Comparison of ENCODE assay signal across 8 cellular contexts in the genomic region with DNA sequence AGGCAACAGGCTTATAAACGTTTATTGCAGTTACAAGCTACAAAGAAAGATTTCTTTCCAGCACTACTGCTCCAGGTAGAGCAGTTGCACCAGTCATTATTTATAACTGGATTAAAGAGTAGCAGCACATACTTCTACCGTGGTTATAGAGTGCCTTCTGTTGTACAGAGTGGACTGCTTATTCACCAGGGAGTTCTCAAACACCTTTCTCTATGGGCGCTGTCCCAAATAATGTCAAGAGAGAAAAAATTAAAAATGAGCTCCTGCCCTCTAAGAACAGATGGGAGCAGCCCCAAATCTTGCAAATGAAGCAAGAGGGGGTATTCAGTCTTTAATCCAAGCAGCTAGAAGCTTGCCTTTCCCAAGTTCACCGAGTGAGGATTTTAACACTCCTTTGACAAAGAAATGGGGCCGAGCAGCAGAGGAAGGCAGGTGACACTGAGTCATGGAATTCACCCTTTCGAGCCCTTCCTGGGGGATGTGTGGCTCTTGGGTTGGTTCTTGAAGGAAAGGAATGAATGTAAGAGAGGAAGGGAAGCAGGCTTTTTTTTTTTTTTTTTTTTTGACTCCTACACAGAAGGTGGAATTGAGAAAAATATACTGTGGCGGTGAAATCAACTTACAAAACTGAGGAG.
DNase-seq lines count a peak whose midpoint lies in the region; ATAC-seq and TF ChIP-seq lines count a peak whose summit lies in the region.

No MANE protein-coding gene starts in this region.

- peak; percentile 21 for ATAC-seq in activated CD8-positive, alpha-beta memory T cell treated with anti-CD3 and anti-CD28 coated beads, Interleukin-2, amount 10 ng/mL, durations not matched to agents 7 days and 5 days
- ATAC-seq in HG02623 (IDR thresholded peaks at IDR 0.05; ENCODE audit: unreplicated experiment) (no peak), GM18505 (IDR thresholded peaks at IDR 0.05; ENCODE audit: unreplicated experiment) (no peak)

- no peak for TF ChIP-seq POLR2A in GM18505 (IDR thresholded peaks at IDR 0.05; ENCODE audit: borderline replicate concordance, extremely low read depth, insufficient read depth, insufficient read length)

- peak overlapping the region; percentile 28 for H3K4me3 ChIP-seq in Jurkat, Clone E6-1 (ENCODE audit: low read length)
- no peak overlapping the region for H3K4me3 ChIP-seq in epithelial cell of esophagus (ENCODE audit: low read length)
- H3K4me3 ChIP-seq in thymus (ENCODE audit: low read length): no peak overlapping the region

- CTCF ChIA-PET in activated CD8-positive, alpha-beta memory T cell treated with anti-CD3 and anti-CD28 coated beads, Interleukin-2, amount 10 ng/mL, durations not matched to agents 7 days and 5 days (lab: Charles Lee): no interaction called here

- H3K4me1 Mint-ChIP-seq in activated CD8-positive, alpha-beta memory T cell treated with anti-CD3 and anti-CD28 coated beads, Interleukin-2, amount 10 ng/mL, durations not matched to agents 7 days and 5 days: peaks cover 75% of the 10 kb centered on the region

- H3K36me3 ChIP-seq in thymus (ENCODE audit: control insufficient read depth, insufficient read depth): peaks cover 6% of the 10 kb centered on the region

- H3K27me3 Mint-ChIP-seq in activated CD8-positive, alpha-beta memory T cell treated with anti-CD3 and anti-CD28 coated beads, Interleukin-2, amount 10 ng/mL, durations not matched to agents 7 days and 5 days: no peaks in the 10 kb centered on the region

- H3K9me3 ChIP-seq in thymus (ENCODE audit: control insufficient read depth): no peaks in the 10 kb centered on the region

- H3K27ac Mint-ChIP-seq in activated CD8-positive, alpha-beta memory T cell treated with anti-CD3 and anti-CD28 coated beads, Interleukin-2, amount 10 ng/mL, durations not matched to agents 7 days and 5 days: peak overlapping the region; percentile 89

- peak overlapping the region; percentile 86 for H3K27ac ChIP-seq in thymus (ENCODE audit: low read depth)

- TF ChIP-seq CTCF in epithelial cell of esophagus (IDR thresholded peaks at IDR 0.05; ENCODE audit: insufficient read depth, low read depth, low read length, missing control alignments): no peak

- 74% methylated on average over 7 of the region's 7 CpGs for WGBS in thymus

- no peaks in the 10 kb centered on the region for H3K9me3 Mint-ChIP-seq in activated CD8-positive, alpha-beta memory T cell treated with anti-CD3 and anti-CD28 coated beads, Interleukin-2, amount 10 ng/mL, durations not matched to agents 7 days and 5 days (ENCODE audit: low read depth)

- H3K4me1 ChIP-seq in thymus (ENCODE audit: control insufficient read depth, insufficient read depth, low read length): peaks cover 22% of the 10 kb centered on the region

- peaks cover 75% of the 10 kb centered on the region for H3K36me3 Mint-ChIP-seq in activated CD8-positive, alpha-beta memory T cell treated with anti-CD3 and anti-CD28 coated beads, Interleukin-2, amount 10 ng/mL, durations not matched to agents 7 days and 5 days

- H3K4me3 Mint-ChIP-seq in activated CD8-positive, alpha-beta memory T cell treated with anti-CD3 and anti-CD28 coated beads, Interleukin-2, amount 10 ng/mL, durations not matched to agents 7 days and 5 days: peak overlapping the region; percentile 62

- no peak for DNase-seq in activated CD8-positive, alpha-beta memory T cell treated with anti-CD3 and anti-CD28 coated beads, Interleukin-2, amount 10 ng/mL, durations not matched to agents 7 days and 5 days
- DNase-seq in activated CD8-positive, alpha-beta memory T cell treated with anti-CD3 and anti-CD28 coated beads, Interleukin-2, amount 50 U/mL, for 4 hours: no peak
- no peak for DNase-seq in Jurkat, Clone E6-1 (ENCODE audit: low read depth, low spot score)
- peak; percentile 63 for DNase-seq in epithelial cell of esophagus (ENCODE audit: low read depth)
- DNase-seq in NCI-H146 (lab: John Stamatoyannopoulos, UW): no peak

- H3K27me3 ChIP-seq in thymus (ENCODE audit: control insufficient read depth, insufficient read depth): no peaks in the 10 kb centered on the region
